In the genomic region with DNA sequence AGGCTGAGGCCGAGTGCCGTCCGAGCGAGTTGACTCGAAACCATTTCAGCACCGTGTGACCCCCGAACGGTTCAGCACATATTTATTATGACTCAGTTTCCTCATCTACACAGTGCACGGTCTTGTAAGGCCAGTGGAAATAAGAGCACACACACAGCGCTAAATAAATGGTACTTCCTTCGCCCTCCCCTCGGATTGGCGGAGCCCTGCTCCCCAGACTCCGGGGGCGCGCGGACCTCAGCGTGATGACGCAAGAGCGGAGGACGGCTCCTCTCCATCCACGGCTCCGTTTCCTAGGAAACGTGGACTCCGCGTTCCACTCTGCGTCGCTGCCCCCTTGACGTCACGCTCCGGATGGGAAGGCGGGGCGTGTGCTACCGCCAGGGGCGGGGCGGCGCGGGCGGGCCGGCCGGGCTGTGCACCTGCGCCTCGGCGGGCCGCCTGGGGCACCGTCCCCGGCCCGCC, we compare ENCODE assay signal across 8 cellular contexts. TPM values are rescaled to one million over a fixed set of nuclear protein-coding genes. Genes with fewer than 3 reads are reported as not detected.
DNase-seq lines count a peak whose midpoint lies in the region; ATAC-seq and TF ChIP-seq lines count a peak whose summit lies in the region.

A gene with protein sequence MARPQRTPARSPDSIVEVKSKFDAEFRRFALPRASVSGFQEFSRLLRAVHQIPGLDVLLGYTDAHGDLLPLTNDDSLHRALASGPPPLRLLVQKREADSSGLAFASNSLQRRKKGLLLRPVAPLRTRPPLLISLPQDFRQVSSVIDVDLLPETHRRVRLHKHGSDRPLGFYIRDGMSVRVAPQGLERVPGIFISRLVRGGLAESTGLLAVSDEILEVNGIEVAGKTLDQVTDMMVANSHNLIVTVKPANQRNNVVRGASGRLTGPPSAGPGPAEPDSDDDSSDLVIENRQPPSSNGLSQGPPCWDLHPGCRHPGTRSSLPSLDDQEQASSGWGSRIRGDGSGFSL (plus strand): TSS at position 397 of the 465 bp plus-strand sequence. CDS start 79 bp downstream, outside the sequence.

- no peaks in the 10 kb centered on the region for H3K27me3 ChIP-seq in IMR-90 (ENCODE audit: control insufficient read depth, insufficient read depth, low read length)
- H3K27me3 ChIP-seq in mononuclear cell (ENCODE audit: insufficient read depth, low read length) = no peaks in the 10 kb centered on the region

- no peaks in the 10 kb centered on the region for H3K4me1 Mint-ChIP-seq in Calu3 (ENCODE audit: low read depth, unreplicated experiment)

- H3K23ac ChIP-seq in IMR-90 (ENCODE audit: low read depth, low read length) = peak within 1 kb of the TSS; percentile 96

- peak within 1 kb of the TSS; percentile 64 for H3K4me3 ChIP-seq in IMR-90 (ENCODE audit: insufficient read depth, low read depth, low read length)
- peak within 1 kb of the TSS; percentile 83 for H3K4me3 ChIP-seq in OCI-LY7 (ENCODE audit: low read depth, low read length, poor library complexity, severe bottlenecking)
- peak within 1 kb of the TSS; percentile 93 for H3K4me3 ChIP-seq in mononuclear cell (ENCODE audit: low read length)

- WGBS in IMR-90 (ENCODE audit: extremely low coverage in 2 of 2, insufficient read length in 1 of 2), 2 experiments = 0% methylated on average over 46 of the region's 48 CpGs; no CpG with 5 or more reads in 1 of the 2 experiments

- peak within 1 kb of the TSS; percentile 24; the same call in 1 of the 2 replicates for H3K56ac ChIP-seq in IMR-90 (ENCODE audit: extremely low read depth, insufficient read depth, low read length)

- H3K9ac ChIP-seq in IMR-90 (ENCODE audit: low read depth, low read length) = peak within 1 kb of the TSS; percentile 67

- TF ChIP-seq RAD21 in IMR-90 (IDR thresholded peaks at IDR 0.05; ENCODE audit: low read length) = no peak

- H2BK120ac ChIP-seq in IMR-90 (ENCODE audit: low read depth, low read length) = peak within 1 kb of the TSS; percentile 2; the same call in 1 of the 2 replicates

- H3K4ac ChIP-seq in IMR-90 (ENCODE audit: low read depth, low read length) = peak within 1 kb of the TSS; percentile 94

- peak within 1 kb of the TSS; percentile 96 for H3K27ac Mint-ChIP-seq in Calu3 (ENCODE audit: unreplicated experiment)

- peaks cover 8 to 26% of the 10 kb centered on the region in 2 experiments for H3K79me1 ChIP-seq in IMR-90 (ENCODE audit: low read depth in 1 of 2, low read length in 2 of 2)

- no TSS peak for BruUV-seq in Calu3 (replicated peaks; lab: Mats Ljungman, UMichigan)
- BruUV-seq in IMR-90 (replicated peaks; lab: Mats Ljungman, UMichigan) = no TSS peak
- no TSS peak for BruUV-seq in OCI-LY7 (replicated peaks; lab: Mats Ljungman, UMichigan)

- peaks cover 6% of the 10 kb centered on the region for H3K27me3 Mint-ChIP-seq in Calu3 (ENCODE audit: unreplicated experiment)

- peaks cover 13% of the 10 kb centered on the region; the same call in 1 of the 2 replicates for H3K79me2 ChIP-seq in OCI-LY7 (ENCODE audit: insufficient read depth, low read depth, low read length)

- H3K18ac ChIP-seq in IMR-90 (ENCODE audit: low read depth, low read length) = peak within 1 kb of the TSS; percentile 28

- DNase-seq in Calu3 (peak; percentile 96), IMR-90 (peak; percentile 96), OCI-LY7 (ENCODE audit: low spot score) (peak; percentile 100), activated T-cell treated with anti-CD3 and anti-CD28 coated beads for 24 hours (ENCODE audit: low read depth) (peak; percentile 92), epidermal melanocyte (ENCODE audit: insufficient read length, low spot score) (peak; percentile 100)
- DNase-seq in stimulated activated CD8-positive, alpha-beta memory T cell treated with anti-CD3 and anti-CD28 coated beads, Interleukin-2, amount 100 ng/mL, for 48 hours (ENCODE audit: low read depth in 2 of 2) = peak; percentile 91 to 96

- H3K9me1 ChIP-seq in IMR-90 (ENCODE audit: insufficient read depth, low read length) = peaks cover 4% of the 10 kb centered on the region

- dilution Hi-C loops in IMR-90 (cut with HindIII; ENCODE audit: low sequenced_read_pairs, unreplicated experiment) = no loop called here

- POLR2A ChIA-PET in IMR-90 (lab: Charles Lee; ENCODE audit: unreplicated experiment) (no interaction called here), OCI-LY7 (lab: Charles Lee) (interaction anchor here (0.7 to 2.6 kb wide), 12 partner anchors 10 to 172 kb away, joined by 3 to 22 read pairs (median 4); a partner anchor contains a TSS)

- H2AK9ac ChIP-seq in IMR-90 (replicated peaks; ENCODE audit: low read depth, low read length, poor library complexity) = peak within 1 kb of the TSS; percentile 95

- peak within 1 kb of the TSS; percentile 59; the same call in 1 of the 3 replicates for H2BK15ac ChIP-seq in IMR-90 (ENCODE audit: low read depth, low read length)

- ATAC-seq in GM21529 (IDR thresholded peaks at IDR 0.05; ENCODE audit: unreplicated experiment) = peak; percentile 70
- peak; percentile 93 for ATAC-seq in IMR-90 (ENCODE audit: low read depth)

- H2BK20ac ChIP-seq in IMR-90 (ENCODE audit: low read depth, low read length) = peak within 1 kb of the TSS; percentile 2; the same call in 1 of the 2 replicates

- H3K9me3 ChIP-seq in IMR-90 (ENCODE audit: control insufficient read depth, insufficient read depth, low read length) = no peaks in the 10 kb centered on the region
- H3K9me3 ChIP-seq in OCI-LY7 (ENCODE audit: low read length) = no peaks in the 10 kb centered on the region
- H3K9me3 ChIP-seq in mononuclear cell (ENCODE audit: low read depth, low read length) = no peaks in the 10 kb centered on the region

- peak within 1 kb of the TSS; percentile 87 to 95 for H4K8ac ChIP-seq in IMR-90 (ENCODE audit: low read depth in 2 of 2, low read length in 2 of 2)

- peak within 1 kb of the TSS; percentile 88 for H4K91ac ChIP-seq in IMR-90 (ENCODE audit: insufficient read depth, low read depth, low read length)

- peak within 1 kb of the TSS; percentile 96 for H3K14ac ChIP-seq in IMR-90 (replicated peaks; ENCODE audit: low read depth, low read length)

- H3K4me1 ChIP-seq in IMR-90 (ENCODE audit: control insufficient read depth, insufficient read depth, low read length) (peaks cover 6% of the 10 kb centered on the region; the same call in 1 of the 2 replicates), OCI-LY7 (ENCODE audit: insufficient read depth, low read length, poor library complexity, severe bottlenecking) (peaks cover 15% of the 10 kb centered on the region), mononuclear cell (ENCODE audit: insufficient read depth, low read length) (peaks cover 24% of the 10 kb centered on the region)

- in situ Hi-C loops in IMR-90 (cut with MboI; ENCODE audit: low sequenced_read_pairs) = loop anchor here (10.0 kb wide), 1 partner anchor 136 kb away; a partner anchor contains a TSS

- TF ChIP-seq CTCF in Calu3 (IDR thresholded peaks at IDR 0.05; ENCODE audit: unreplicated experiment) (no peak), IMR-90 (conservative IDR thresholded peaks at IDR 0.05; ENCODE audit: low read depth, low read length) (no peak), OCI-LY7 (conservative IDR thresholded peaks at IDR 0.05; ENCODE audit: low read length) (no peak)

- peak within 1 kb of the TSS; percentile 63 for H2BK5ac ChIP-seq in IMR-90 (ENCODE audit: low read depth, low read length, poor library complexity, severe bottlenecking)

- H3K4me3 Mint-ChIP-seq in Calu3 (ENCODE audit: low read depth, unreplicated experiment) = peak within 1 kb of the TSS; percentile 99

- H3K36me3 Mint-ChIP-seq in Calu3 (ENCODE audit: insufficient read depth, unreplicated experiment) = peaks cover 59% of the 10 kb centered on the region

- peak within 1 kb of the TSS; percentile 69 for H4K5ac ChIP-seq in IMR-90 (ENCODE audit: low read depth, low read length)

- H3K36me3 ChIP-seq in IMR-90 (ENCODE audit: control insufficient read depth, insufficient read depth, low read length) (peaks cover 3% of the 10 kb centered on the region; the same call in 1 of the 2 replicates), OCI-LY7 (ENCODE audit: insufficient read depth, low read length) (peaks cover 42% of the 10 kb centered on the region)

- H2AK5ac ChIP-seq in IMR-90 (ENCODE audit: low read depth, low read length) = peak within 1 kb of the TSS; percentile 87

- H3K4me2 ChIP-seq in IMR-90 (ENCODE audit: low read depth, low read length) (peak within 1 kb of the TSS; percentile 93), OCI-LY7 (ENCODE audit: low read length) (peak within 1 kb of the TSS; percentile 89)

- no peaks in the 10 kb centered on the region for H3K9me3 Mint-ChIP-seq in Calu3 (ENCODE audit: low read depth, unreplicated experiment)

- CTCF ChIA-PET in Calu3 (lab: Charles Lee) = interaction anchor here (0.6 to 2.1 kb wide), 14 partner anchors 10 to 358 kb away, joined by 3 to 15 read pairs (median 4); a partner anchor contains a TSS
- CTCF ChIA-PET in IMR-90 (lab: Yijun Ruan, JAX) = interaction anchor here (1.0 to 1.4 kb wide), 2 partner anchors 99 to 139 kb away, joined by 4 read pairs; a partner anchor contains a TSS
- CTCF ChIA-PET in OCI-LY7 (lab: Charles Lee; ENCODE audit: unreplicated experiment) = interaction anchor here (1.0 to 2.0 kb wide), 3 partner anchors 16 to 415 kb away, joined by 3 to 6 read pairs (median 4); a partner anchor contains a TSS

- H3K27ac ChIP-seq in IMR-90 (ENCODE audit: insufficient read depth, low read length) (peak within 1 kb of the TSS; percentile 65), OCI-LY7 (ENCODE audit: low read depth, low read length, poor library complexity, severe bottlenecking) (peak within 1 kb of the TSS; percentile 81)

- TF ChIP-seq POLR2A in IMR-90 (IDR thresholded peaks at IDR 0.05; ENCODE audit: low read depth, low read length) = 0 out of 2 replicates have a peak, but pooled peaks have one; percentile 61

- H2AFZ ChIP-seq in IMR-90 (replicated peaks; ENCODE audit: low read length, poor library complexity) (peak within 1 kb of the TSS; percentile 100), OCI-LY7 (ENCODE audit: low read length) (peak within 1 kb of the TSS; percentile 86)

- H3K9me2 ChIP-seq in OCI-LY7 (ENCODE audit: insufficient read depth, low read length) = no peaks in the 10 kb centered on the region

- peaks cover 5% of the 10 kb centered on the region for H4K20me1 ChIP-seq in IMR-90 (ENCODE audit: insufficient read depth, low read length)
- 0 out of 2 replicates have a peak, but pooled peaks cover 7% of the 10 kb centered on the region for H4K20me1 ChIP-seq in OCI-LY7 (ENCODE audit: insufficient read depth, low read length)

- intact Hi-C loops in Calu3 (cut with micrococcal nuclease; ENCODE audit: unreplicated experiment) (no loop called here), IMR-90 (cut with micrococcal nuclease) (no loop called here), OCI-LY7 (cut with micrococcal nuclease; ENCODE audit: unreplicated experiment) (loop anchor here (1.0 to 2.0 kb wide), 4 partner anchors 98 to 180 kb away; a partner anchor contains a TSS)

TF ChIP-seq in IMR-90, 13 proteins besides CTCF, POLR2A, EP300 and RAD21 (continues in another document):
- TF ChIP-seq MAZ (IDR thresholded peaks at IDR 0.05; ENCODE audit: borderline replicate concordance, low read depth, low read length) = peak; percentile 91; the same call in 1 of the 2 replicates

RNA-seq across cellular contexts. Expression of the gene that starts here (rescaled TPM):
- total RNA-seq in Calu3 (2022) (9.5 and 12.3 TPM in 2 replicates), IMR-90 (2012; rRNA removed) (0.28 and 0.36 TPM in 2 replicates), OCI-LY7 (2022) (10.5 and 14.0 TPM in 2 replicates), mononuclear cell (3.0 TPM)
- 0.55 and 0.65 TPM in 2 replicates for polyA plus RNA-seq in IMR-90 (2012; rRNA removed)
- 0.82 and 0.94 TPM in 2 replicates for polyA plus RNA-seq in IMR-90 (2012; cell fraction: cytosol; rRNA removed)
- polyA plus RNA-seq in IMR-90 (2012; cell fraction: nucleus; rRNA removed; ENCODE audit: low replicate concordance) = 0.32 and 0.49 TPM in 2 replicates
- 12.3 and 23.3 TPM in 2 replicates for total RNA-seq in OCI-LY7 (2014; rRNA removed; shearing (Covaris generic))

Comparison
In these comparisons a context has a peak if more than half of its experiments do, and no peak if none do; other contexts are left out.
1. Peak in every context shown above with its lines: DNase-seq, ATAC-seq, H3K4me3 ChIP-seq and H3K27ac ChIP-seq.
2. Peak in DNase-seq, ATAC-seq, H3K4me3 ChIP-seq, H3K27ac ChIP-seq, H3K9ac ChIP-seq and H3K4me2 ChIP-seq in IMR-90; RNA of the gene not detected or under 1 TPM.